Comparison of ENCODE assay signal across 39 cellular contexts in the genomic region with DNA sequence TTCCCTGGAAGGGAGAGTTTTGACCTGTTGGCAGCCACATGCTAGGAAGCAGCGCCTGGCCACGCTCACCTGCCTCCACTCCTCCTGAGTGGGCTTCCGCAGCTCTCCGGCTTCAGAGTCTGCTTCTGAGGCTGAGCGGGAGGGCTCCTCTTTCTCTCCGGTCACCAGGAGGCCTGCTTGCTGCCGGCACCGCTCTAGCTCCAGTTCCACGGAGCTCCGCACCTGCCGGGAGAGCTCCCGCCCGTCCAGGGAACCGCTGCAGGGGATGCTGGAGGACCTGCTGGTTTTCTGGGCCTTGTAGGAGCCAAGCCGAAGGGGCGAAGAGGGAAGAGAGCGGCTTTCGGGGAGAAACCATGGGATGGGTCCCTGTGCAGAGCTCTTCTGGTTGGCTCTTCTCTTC. TPM values are rescaled to one million over a fixed set of nuclear protein-coding genes. Genes with fewer than 3 reads are reported as not detected.
"Had no signal": no experiment of that assay in that cellular context is flagged by ENCODE, and none has a peak within 500 bp of the region (broad histone marks: within the 10 kb centered on the region; RNA-seq: fewer than 3 reads in every experiment).

No MANE protein-coding gene starts in this region.

- H3K4me1 Mint-ChIP-seq: activated CD4-positive, alpha-beta memory T cell treated with anti-CD3 and anti-CD28 coated beads, Interleukin-2, amount 10 ng/mL, durations not matched to agents 7 days and 5 days; activated CD4-positive, alpha-beta T cell treated with anti-CD3 and anti-CD28 coated beads for 36 hours; activated CD4-positive, alpha-beta T cell treated with anti-CD3 and anti-CD28 coated beads, Interleukin-2, amount 10 ng/mL, durations not matched to agents 7 days and 5 days; activated CD8-positive, alpha-beta memory T cell treated with anti-CD3 and anti-CD28 coated beads, Interleukin-2, amount 10 ng/mL, durations not matched to agents 7 days and 5 days; activated naive CD4-positive, alpha-beta T cell treated with anti-CD3 and anti-CD28 coated beads, Interleukin-2, amount 10 ng/mL, durations not matched to agents 7 days and 5 days; activated naive CD4-positive, alpha-beta T cell treated with anti-CD3 and anti-CD28 coated beads, Interleukin-2, amount 50 U/mL, for 24 hours; activated naive CD8-positive, alpha-beta T cell treated with anti-CD3 and anti-CD28 coated beads, Interleukin-2, amount 10 ng/mL, durations not matched to agents 7 days and 5 days; activated naive CD8-positive, alpha-beta T cell treated with anti-CD3 and anti-CD28 coated beads, Interleukin-2, amount 50 U/mL, for 24 hours; central memory CD8-positive, alpha-beta T cell had no signal

- H3K4me1 ChIP-seq: ascending aorta had no signal

- H3K4me3 ChIP-seq: ascending aorta, cardiac muscle cell had no signal

- H3K27ac Mint-ChIP-seq: activated CD4-positive, alpha-beta memory T cell treated with anti-CD3 and anti-CD28 coated beads, Interleukin-2, amount 10 ng/mL, durations not matched to agents 7 days and 5 days; activated CD4-positive, alpha-beta T cell treated with anti-CD3 and anti-CD28 coated beads for 36 hours; activated CD4-positive, alpha-beta T cell treated with anti-CD3 and anti-CD28 coated beads, Interleukin-2, amount 10 ng/mL, durations not matched to agents 7 days and 5 days; activated CD8-positive, alpha-beta memory T cell treated with anti-CD3 and anti-CD28 coated beads, Interleukin-2, amount 10 ng/mL, durations not matched to agents 7 days and 5 days; activated CD8-positive, alpha-beta T cell treated with anti-CD3 and anti-CD28 coated beads, Interleukin-2, amount 10 ng/mL, durations not matched to agents 7 days and 5 days; activated naive CD4-positive, alpha-beta T cell treated with anti-CD3 and anti-CD28 coated beads, Interleukin-2, amount 10 ng/mL, durations not matched to agents 7 days and 5 days; activated naive CD4-positive, alpha-beta T cell treated with anti-CD3 and anti-CD28 coated beads, Interleukin-2, amount 50 U/mL, for 24 hours; activated naive CD8-positive, alpha-beta T cell; activated naive CD8-positive, alpha-beta T cell treated with anti-CD3 and anti-CD28 coated beads, Interleukin-2, amount 10 ng/mL, durations not matched to agents 7 days and 5 days; activated naive CD8-positive, alpha-beta T cell treated with anti-CD3 and anti-CD28 coated beads, Interleukin-2, amount 50 U/mL, for 24 hours; activated T-cell treated with anti-CD3 and anti-CD28 coated beads, Interleukin-2, amount 50 U/mL, for 24 hours; activated T-helper 2 cell treated with anti-CD3 and anti-CD28 coated beads, Interferon-gamma antibody, Interleukin-2, Interleukin-4, amounts not matched to agents 10 μg/mL and 5 μg/mL and 100 μg/mL, durations not matched to agents 14 hours and 24 hours and 36 hours; brain; T-helper 1 cell treated with Interleukin-12 subunit alpha and Interleukin-12 subunit beta and Interleukin-4 antibody, amounts not matched to agents 30 μg/mL and 1 μg/mL, for 36 hours; T-helper 2 cell treated with Interferon-gamma antibody and Interleukin-4, amounts not matched to agents 5 μg/mL and 100 μg/mL, for 36 hours had no signal

- H3K9me3 ChIP-seq: ascending aorta had no signal

- H3K9me3 Mint-ChIP-seq: activated CD4-positive, alpha-beta memory T cell treated with anti-CD3 and anti-CD28 coated beads, Interleukin-2, amount 10 ng/mL, durations not matched to agents 7 days and 5 days; activated CD4-positive, alpha-beta T cell treated with anti-CD3 and anti-CD28 coated beads, Interleukin-2, amount 10 ng/mL, durations not matched to agents 7 days and 5 days; activated naive CD4-positive, alpha-beta T cell treated with anti-CD3 and anti-CD28 coated beads, Interleukin-2, amount 10 ng/mL, durations not matched to agents 7 days and 5 days; activated naive CD4-positive, alpha-beta T cell treated with anti-CD3 and anti-CD28 coated beads, Interleukin-2, amount 50 U/mL, for 24 hours; activated naive CD8-positive, alpha-beta T cell treated with anti-CD3 and anti-CD28 coated beads, Interleukin-2, amount 10 ng/mL, durations not matched to agents 7 days and 5 days; activated naive CD8-positive, alpha-beta T cell treated with anti-CD3 and anti-CD28 coated beads, Interleukin-2, amount 50 U/mL, for 24 hours; activated T-cell treated with anti-CD3 and anti-CD28 coated beads, Interleukin-2, amount 50 U/mL, for 24 hours; activated T-helper 2 cell treated with anti-CD3 and anti-CD28 coated beads, Interferon-gamma antibody, Interleukin-2, Interleukin-4, amounts not matched to agents 10 μg/mL and 5 μg/mL and 100 μg/mL, durations not matched to agents 14 hours and 24 hours and 36 hours; brain; central memory CD8-positive, alpha-beta T cell; T-helper 1 cell treated with Interleukin-12 subunit alpha and Interleukin-12 subunit beta and Interleukin-4 antibody, amounts not matched to agents 30 μg/mL and 1 μg/mL, for 36 hours; T-helper 2 cell treated with Interferon-gamma antibody and Interleukin-4, amounts not matched to agents 5 μg/mL and 100 μg/mL, for 36 hours had no signal

- H3K27me3 Mint-ChIP-seq: activated CD4-positive, alpha-beta T cell treated with anti-CD3 and anti-CD28 coated beads for 36 hours; activated naive CD4-positive, alpha-beta T cell treated with anti-CD3 and anti-CD28 coated beads, Interleukin-2, amount 50 U/mL, for 24 hours; activated naive CD8-positive, alpha-beta T cell; activated naive CD8-positive, alpha-beta T cell treated with anti-CD3 and anti-CD28 coated beads, Interleukin-2, amount 50 U/mL, for 24 hours; brain had no signal

- H3K27ac ChIP-seq: ascending aorta, cardiac muscle cell, VCaP had no signal

- DNase-seq: activated CD4-positive, alpha-beta memory T cell treated with anti-CD3 and anti-CD28 coated beads, Interleukin-2, amount 10 ng/mL, durations not matched to agents 7 days and 5 days; activated CD4-positive, alpha-beta T cell treated with anti-CD3 and anti-CD28 coated beads for 1 hour; activated CD4-positive, alpha-beta T cell treated with anti-CD3 and anti-CD28 coated beads for 36 hours; activated CD4-positive, alpha-beta T cell treated with anti-CD3 and anti-CD28 coated beads for 48 hours; activated CD4-positive, alpha-beta T cell treated with anti-CD3 and anti-CD28 coated beads, Interleukin-2, amount 10 ng/mL, durations not matched to agents 7 days and 5 days; activated CD4-positive, alpha-beta T cell treated with anti-CD3 and anti-CD28 coated beads, Interleukin-2, amount 50 U/mL, for 48 hours; activated CD4-positive, CD25-positive, alpha-beta regulatory T cell; activated CD8-positive, alpha-beta memory T cell treated with anti-CD3 and anti-CD28 coated beads for 24 hours; activated CD8-positive, alpha-beta memory T cell treated with anti-CD3 and anti-CD28 coated beads, Interleukin-2, amount 10 ng/mL, durations not matched to agents 7 days and 5 days; activated CD8-positive, alpha-beta memory T cell treated with anti-CD3 and anti-CD28 coated beads, Interleukin-2, amount 50 U/mL, for 48 hours; activated CD8-positive, alpha-beta T cell treated with anti-CD3 and anti-CD28 coated beads, Interleukin-2, amount 10 ng/mL, durations not matched to agents 7 days and 5 days; activated effector memory CD4-positive, alpha-beta T cell treated with Interleukin-2 at 50 U/mL for 16 hours; activated gamma-delta T cell; activated naive CD4-positive, alpha-beta T cell treated with anti-CD3 and anti-CD28 coated beads, Interleukin-2, amount 10 ng/mL, durations not matched to agents 7 days and 5 days; activated naive CD4-positive, alpha-beta T cell treated with Interleukin-2 at 50 U/mL for 16 hours; activated naive CD8-positive, alpha-beta T cell treated with anti-CD3 and anti-CD28 coated beads, Interleukin-2, amount 10 ng/mL, durations not matched to agents 7 days and 5 days; activated naive CD8-positive, alpha-beta T cell treated with anti-CD3 and anti-CD28 coated beads, Interleukin-2, amount 50 U/mL, for 24 hours; activated T-cell treated with anti-CD3 and anti-CD28 coated beads, Interleukin-2, amount 50 U/mL, for 24 hours; activated T-cell treated with anti-CD3 and anti-CD28 coated beads, Interleukin-2, amount 50 U/mL, for 48 hours; amygdala; anterior cingulate cortex; caudate nucleus; cerebellar nuclear complex; T-helper 2 cell; T-helper 9 cell had no signal

- H3K36me3 Mint-ChIP-seq: activated CD8-positive, alpha-beta memory T cell treated with anti-CD3 and anti-CD28 coated beads, Interleukin-2, amount 10 ng/mL, durations not matched to agents 7 days and 5 days; activated naive CD4-positive, alpha-beta T cell treated with anti-CD3 and anti-CD28 coated beads, Interleukin-2, amount 10 ng/mL, durations not matched to agents 7 days and 5 days; activated naive CD4-positive, alpha-beta T cell treated with anti-CD3 and anti-CD28 coated beads, Interleukin-2, amount 50 U/mL, for 24 hours; activated naive CD8-positive, alpha-beta T cell; activated naive CD8-positive, alpha-beta T cell treated with anti-CD3 and anti-CD28 coated beads, Interleukin-2, amount 10 ng/mL, durations not matched to agents 7 days and 5 days; brain had no signal

- ATAC-seq: activated CD4-positive, alpha-beta T cell treated with anti-CD3 and anti-CD28 coated beads for 36 hours; activated CD4-positive, CD25-positive, alpha-beta regulatory T cell treated with anti-CD3 and anti-CD28 coated beads, Interleukin-2, amount 50 U/mL, for 24 hours; activated CD8-positive, alpha-beta memory T cell treated with anti-CD3 and anti-CD28 coated beads, Interleukin-2, amount 10 ng/mL, durations not matched to agents 7 days and 5 days; activated CD8-positive, alpha-beta T cell treated with anti-CD3 and anti-CD28 coated beads, Interleukin-2, amount 10 ng/mL, durations not matched to agents 7 days and 5 days; activated naive CD8-positive, alpha-beta T cell treated with anti-CD3 and anti-CD28 coated beads, Interleukin-2, amount 50 U/mL, for 24 hours had no signal

- H3K4me3 Mint-ChIP-seq: activated CD4-positive, alpha-beta memory T cell treated with anti-CD3 and anti-CD28 coated beads, Interleukin-2, amount 10 ng/mL, durations not matched to agents 7 days and 5 days; activated CD4-positive, alpha-beta T cell treated with anti-CD3 and anti-CD28 coated beads for 36 hours; activated CD4-positive, alpha-beta T cell treated with anti-CD3 and anti-CD28 coated beads, Interleukin-2, amount 10 ng/mL, durations not matched to agents 7 days and 5 days; activated CD8-positive, alpha-beta memory T cell treated with anti-CD3 and anti-CD28 coated beads, Interleukin-2, amount 10 ng/mL, durations not matched to agents 7 days and 5 days; activated CD8-positive, alpha-beta T cell treated with anti-CD3 and anti-CD28 coated beads, Interleukin-2, amount 10 ng/mL, durations not matched to agents 7 days and 5 days; activated naive CD4-positive, alpha-beta T cell treated with anti-CD3 and anti-CD28 coated beads, Interleukin-2, amount 10 ng/mL, durations not matched to agents 7 days and 5 days; activated naive CD4-positive, alpha-beta T cell treated with anti-CD3 and anti-CD28 coated beads, Interleukin-2, amount 50 U/mL, for 24 hours; activated naive CD8-positive, alpha-beta T cell; activated naive CD8-positive, alpha-beta T cell treated with anti-CD3 and anti-CD28 coated beads, Interleukin-2, amount 10 ng/mL, durations not matched to agents 7 days and 5 days; activated naive CD8-positive, alpha-beta T cell treated with anti-CD3 and anti-CD28 coated beads, Interleukin-2, amount 50 U/mL, for 24 hours; activated T-cell treated with anti-CD3 and anti-CD28 coated beads, Interleukin-2, amount 50 U/mL, for 24 hours; brain; central memory CD8-positive, alpha-beta T cell; T-helper 1 cell treated with Interleukin-12 subunit alpha and Interleukin-12 subunit beta and Interleukin-4 antibody, amounts not matched to agents 30 μg/mL and 1 μg/mL, for 36 hours; T-helper 2 cell treated with Interferon-gamma antibody and Interleukin-4, amounts not matched to agents 5 μg/mL and 100 μg/mL, for 36 hours had no signal

- H3K27me3 ChIP-seq: ascending aorta had no signal

- H3K36me3 ChIP-seq: ascending aorta, cardiac muscle cell had no signal

RNA-seq across cellular contexts. Expression of gene PPEF2, which starts 26.0 kb away (rescaled TPM):
- total RNA-seq: activated T-helper 2 cell treated with anti-CD3 and anti-CD28 coated beads, Interferon-gamma antibody, Interleukin-2, Interleukin-4, amounts not matched to agents 10 μg/mL and 5 μg/mL and 100 μg/mL, durations not matched to agents 14 hours and 24 hours and 36 hours; ascending aorta; bronchial epithelial cell; cardiac muscle cell; chondrocyte had no signal
- polyA plus RNA-seq: adipose tissue, cardiac muscle cell had no signal
